Comparison of ENCODE assay signal across 25 cellular contexts in genomic region chr7:25988640-25989039, GRCh38.
DNase-seq lines count a peak whose midpoint lies in the region; ATAC-seq, FAIRE-seq and TF ChIP-seq lines count a peak whose summit lies in the region.
"Had no signal": no experiment of that assay in that cellular context is flagged by ENCODE, and none has a peak within 500 bp of the region (broad histone marks: within the 10 kb centered on the region; RNA-seq: fewer than 3 reads in every experiment).

No MANE protein-coding gene starts in this region.

- no peak overlapping the region for H3K4me3 ChIP-seq in psoas muscle
- H3K4me3 ChIP-seq: GM23248, PC-9 had no signal

- H3K27ac ChIP-seq in VCaP = peak overlapping the region; percentile 84
- H3K27ac ChIP-seq in psoas muscle = no peak overlapping the region
- H3K27ac ChIP-seq: GM23248, PC-9 had no signal

- DNase-seq in DMS53 (lab: John Stamatoyannopoulos, UW) (peak; percentile 81), osteocyte (ENCODE audit: extremely low spot score, unreplicated experiment) (no peak), NCI-H2107 treated with DMSO at 0.1 percent for 48 hours (lab: John Stamatoyannopoulos, UW; ENCODE audit: unreplicated experiment) (no peak), psoas muscle (no peak)
- DNase-seq: C1 segment of cervical spinal cord; CD4-positive, alpha-beta memory T cell; COR-L47; GM23248; H7; KBM-7; MV-4-11; NCI-H1105; NCI-H1694; NCI-H2029 treated with DMSO at 0.1 percent for 48 hours; NCI-H2227 treated with DMSO at 0.1 percent for 48 hours; NCI-H82; NK-92 treated with Interleukin-12 subunit alpha and Interleukin-12 subunit beta, amount 100 ng/mL, for 24 hours; PC-9; Right ventricle myocardium superior; T-helper 1 cell had no signal

- peak; percentile 19 for FAIRE-seq in G401.6 (lab: Jason Lieb, UNC)
- FAIRE-seq: GM18507, HTR-8/SVneo had no signal

- peak overlapping the region in 2 of 3 experiments; percentile 3 to 69 for H3K27ac Mint-ChIP-seq in nephron
- no peak overlapping the region for H3K27ac Mint-ChIP-seq in osteocyte (ENCODE audit: unreplicated experiment)
- H3K27ac Mint-ChIP-seq: CD4-positive, alpha-beta memory T cell had no signal

- H3K36me3 Mint-ChIP-seq in nephron (ENCODE audit: low read depth) (no peaks in the 10 kb centered on the region), osteocyte (ENCODE audit: unreplicated experiment) (no peaks in the 10 kb centered on the region)
- H3K36me3 Mint-ChIP-seq: CD4-positive, alpha-beta memory T cell had no signal

- no peak for ATAC-seq in psoas muscle

- intact Hi-C loops in psoas muscle (cut with DNase I) = no loop called here

- no peaks in the 10 kb centered on the region for H3K27me3 ChIP-seq in psoas muscle (ENCODE audit: insufficient read depth in 3 of 3, low read length in 2 of 3)

- no peaks in the 10 kb centered on the region for H3K36me3 ChIP-seq in psoas muscle (ENCODE audit: insufficient read depth in 1 of 2, low read depth in 1 of 2)

- no peaks in the 10 kb centered on the region for H3K4me1 ChIP-seq in psoas muscle

- peaks cover 4% of the 10 kb centered on the region for H3K27me3 Mint-ChIP-seq in nephron (ENCODE audit: low read depth)
- peaks cover 10% of the 10 kb centered on the region for H3K27me3 Mint-ChIP-seq in osteocyte (ENCODE audit: unreplicated experiment)

- H3K4me1 Mint-ChIP-seq in nephron (peaks cover 15% of the 10 kb centered on the region), osteocyte (ENCODE audit: unreplicated experiment) (no peaks in the 10 kb centered on the region)

- no peaks in the 10 kb centered on the region for H3K9me3 Mint-ChIP-seq in nephron
- no peaks in the 10 kb centered on the region for H3K9me3 Mint-ChIP-seq in osteocyte (ENCODE audit: unreplicated experiment)

- 88 to 96% (median 91%) methylated on average over 1 of the region's 1 CpG for WGBS in psoas muscle, 3 donors

- TF ChIP-seq CTCF in VCaP (conservative IDR thresholded peaks at IDR 0.05) (no peak), nephron (IDR thresholded peaks at IDR 0.05; ENCODE audit: unreplicated experiment in 3 of 3) (no peak), osteocyte (IDR thresholded peaks at IDR 0.05) (no peak), psoas muscle (IDR thresholded peaks at IDR 0.05) (no peak)

- H3K4me3 Mint-ChIP-seq in nephron = no peak overlapping the region
- H3K4me3 Mint-ChIP-seq in osteocyte (ENCODE audit: unreplicated experiment) = no peak overlapping the region
- H3K4me3 Mint-ChIP-seq: CD4-positive, alpha-beta memory T cell had no signal

- H3K9me3 ChIP-seq in psoas muscle = no peaks in the 10 kb centered on the region
